1 cellular context compared by ENCODE assay signal in genomic region chr3:33167284-33167683, GRCh38.
A peak's percentile ranks its signal among the peaks of the same experiment; 100 is the strongest.
TF ChIP-seq lines count a peak whose summit lies in the region.

No MANE protein-coding gene starts in this region.

TF ChIP-seq in HepG2, 621 proteins besides CTCF, POLR2A, EP300 and RAD21:
- TF ChIP-seq NR2F6 (IDR thresholded peaks at IDR 0.05) (0 out of 2 replicates have a peak, but pooled peaks have one; percentile 15), NR2F6 (CRISPR knock-in tag; IDR thresholded peaks at IDR 0.05) (no peak)
- TF ChIP-seq, protein P1, sequence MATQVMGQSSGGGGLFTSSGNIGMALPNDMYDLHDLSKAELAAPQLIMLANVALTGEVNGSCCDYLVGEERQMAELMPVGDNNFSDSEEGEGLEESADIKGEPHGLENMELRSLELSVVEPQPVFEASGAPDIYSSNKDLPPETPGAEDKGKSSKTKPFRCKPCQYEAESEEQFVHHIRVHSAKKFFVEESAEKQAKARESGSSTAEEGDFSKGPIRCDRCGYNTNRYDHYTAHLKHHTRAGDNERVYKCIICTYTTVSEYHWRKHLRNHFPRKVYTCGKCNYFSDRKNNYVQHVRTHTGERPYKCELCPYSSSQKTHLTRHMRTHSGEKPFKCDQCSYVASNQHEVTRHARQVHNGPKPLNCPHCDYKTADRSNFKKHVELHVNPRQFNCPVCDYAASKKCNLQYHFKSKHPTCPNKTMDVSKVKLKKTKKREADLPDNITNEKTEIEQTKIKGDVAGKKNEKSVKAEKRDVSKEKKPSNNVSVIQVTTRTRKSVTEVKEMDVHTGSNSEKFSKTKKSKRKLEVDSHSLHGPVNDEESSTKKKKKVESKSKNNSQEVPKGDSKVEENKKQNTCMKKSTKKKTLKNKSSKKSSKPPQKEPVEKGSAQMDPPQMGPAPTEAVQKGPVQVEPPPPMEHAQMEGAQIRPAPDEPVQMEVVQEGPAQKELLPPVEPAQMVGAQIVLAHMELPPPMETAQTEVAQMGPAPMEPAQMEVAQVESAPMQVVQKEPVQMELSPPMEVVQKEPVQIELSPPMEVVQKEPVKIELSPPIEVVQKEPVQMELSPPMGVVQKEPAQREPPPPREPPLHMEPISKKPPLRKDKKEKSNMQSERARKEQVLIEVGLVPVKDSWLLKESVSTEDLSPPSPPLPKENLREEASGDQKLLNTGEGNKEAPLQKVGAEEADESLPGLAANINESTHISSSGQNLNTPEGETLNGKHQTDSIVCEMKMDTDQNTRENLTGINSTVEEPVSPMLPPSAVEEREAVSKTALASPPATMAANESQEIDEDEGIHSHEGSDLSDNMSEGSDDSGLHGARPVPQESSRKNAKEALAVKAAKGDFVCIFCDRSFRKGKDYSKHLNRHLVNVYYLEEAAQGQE (IDR thresholded peaks at IDR 0.05; ENCODE audit: borderline replicate concordance in 1 of 2, low read depth in 1 of 2, low read length in 2 of 2) = no peak
